Comparison of ENCODE assay signal across 10 cellular contexts in the genomic region with DNA sequence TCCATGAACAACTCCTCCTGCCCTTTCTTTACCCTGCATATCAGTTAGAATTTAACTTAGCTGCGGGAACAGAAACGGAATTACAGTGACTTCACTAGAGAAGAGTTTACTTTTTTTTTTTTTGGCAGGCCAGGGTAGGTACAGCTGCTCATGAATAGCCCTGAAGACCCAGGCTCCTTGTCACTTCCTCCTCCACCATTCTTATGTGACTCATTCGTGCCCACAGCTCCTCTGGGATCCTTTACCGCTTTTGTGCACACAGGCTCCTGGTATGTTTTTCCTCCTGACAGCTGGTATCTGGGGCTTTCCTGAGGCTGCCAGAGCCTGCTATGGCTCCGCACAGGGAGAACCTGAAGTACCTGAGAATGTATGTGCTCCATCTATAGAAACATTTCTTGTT. TPM values are rescaled to one million over a fixed set of nuclear protein-coding genes. Genes with fewer than 3 reads are reported as not detected.
DNase-seq lines count a peak whose midpoint lies in the region; FAIRE-seq lines count a peak whose summit lies in the region.
"Had no signal": no experiment of that assay in that cellular context is flagged by ENCODE, and none has a peak within 500 bp of the region (broad histone marks: within the 10 kb centered on the region; RNA-seq: fewer than 3 reads in every experiment).

No MANE protein-coding gene starts in this region.

- H3K4me1 Mint-ChIP-seq in immature natural killer cell, result peaks cover 0 to 2% of the 10 kb centered on the region in 2 donors

- peak; percentile 27 for FAIRE-seq in urothelium cell line (lab: Jason Lieb, UNC)
- FAIRE-seq: A204.1 had no signal

- H3K4me3 Mint-ChIP-seq in immature natural killer cell, result no peak overlapping the region

- peaks cover 5 to 19% (median 17%) of the 10 kb centered on the region in 3 donors for H3K27me3 Mint-ChIP-seq in immature natural killer cell (ENCODE audit: low read depth in 3 of 3)

- H3K27ac Mint-ChIP-seq in immature natural killer cell, result no peak overlapping the region

- DNase-seq in NCI-H2171 treated with DMSO at 0.1 percent for 48 hours (lab: John Stamatoyannopoulos, UW), result peak; percentile 55
- DNase-seq in NCI-H2171 (lab: John Stamatoyannopoulos, UW), result no peak
- peak; percentile 44 for DNase-seq in SW480 (ENCODE audit: low spot score)
- DNase-seq in glomerular endothelial cell (ENCODE audit: extremely low read depth, low read depth, low spot score), result peak; percentile 39
- peak; percentile 95 for DNase-seq in urothelium cell line (ENCODE audit: low spot score)
- DNase-seq in activated CD4-positive, CD25-positive, alpha-beta regulatory T cell (lab: John Stamatoyannopoulos, UW), result no peak
- no peak for DNase-seq in immature natural killer cell
- DNase-seq in T-helper 1 cell, result no peak

- no peaks in the 10 kb centered on the region for H3K9me3 Mint-ChIP-seq in immature natural killer cell
- H3K9me3 Mint-ChIP-seq: activated naive CD4-positive, alpha-beta T cell treated with anti-CD3 and anti-CD28 coated beads, Interleukin-2, amount 50 U/mL, for 72 hours had no signal

- H3K36me3 Mint-ChIP-seq in immature natural killer cell, result peaks cover 0 to 7% (median 0%) of the 10 kb centered on the region in 3 donors
- H3K36me3 Mint-ChIP-seq: activated naive CD4-positive, alpha-beta T cell treated with anti-CD3 and anti-CD28 coated beads, Interleukin-2, amount 50 U/mL, for 72 hours had no signal

RNA-seq across cellular contexts. Expression of a gene that starts 3.9 kb away (rescaled TPM):
- 0.12 and 0.34 TPM in 2 replicates for total RNA-seq in glomerular endothelial cell
- under 1 TPM in 1 of 3 donors, not detected in 2; 0.04 TPM for polyA plus RNA-seq in immature natural killer cell

RNA-seq across cellular contexts. Expression of a gene that starts 10.2 kb away (rescaled TPM):
- not detected in 2 replicates for total RNA-seq in glomerular endothelial cell
- polyA plus RNA-seq in immature natural killer cell, result not detected
- total RNA-seq: activated naive CD4-positive, alpha-beta T cell treated with anti-CD3 and anti-CD28 coated beads, Interleukin-2, amount 50 U/mL, for 72 hours had no signal

RNA-seq across cellular contexts. Expression of a gene that starts 19.5 kb away (rescaled TPM):
- total RNA-seq in glomerular endothelial cell, result not detected in 2 replicates
- not detected for polyA plus RNA-seq in immature natural killer cell
- total RNA-seq: activated naive CD4-positive, alpha-beta T cell treated with anti-CD3 and anti-CD28 coated beads, Interleukin-2, amount 50 U/mL, for 72 hours had no signal

Comparison
In these comparisons a context has a peak if more than half of its experiments do, and no peak if none do; other contexts are left out.
1. DNase-seq: peak in NCI-H2171 treated with DMSO at 0.1 percent for 48 hours (single experiment), SW480 (single experiment), glomerular endothelial cell (single experiment) and urothelium cell line (single experiment); none in NCI-H2171 (single experiment), activated CD4-positive, CD25-positive, alpha-beta regulatory T cell (0 of 4), immature natural killer cell (0 of 3) and T-helper 1 cell (0 of 5).